9 cellular contexts compared by ENCODE assay signal in the genomic region with DNA sequence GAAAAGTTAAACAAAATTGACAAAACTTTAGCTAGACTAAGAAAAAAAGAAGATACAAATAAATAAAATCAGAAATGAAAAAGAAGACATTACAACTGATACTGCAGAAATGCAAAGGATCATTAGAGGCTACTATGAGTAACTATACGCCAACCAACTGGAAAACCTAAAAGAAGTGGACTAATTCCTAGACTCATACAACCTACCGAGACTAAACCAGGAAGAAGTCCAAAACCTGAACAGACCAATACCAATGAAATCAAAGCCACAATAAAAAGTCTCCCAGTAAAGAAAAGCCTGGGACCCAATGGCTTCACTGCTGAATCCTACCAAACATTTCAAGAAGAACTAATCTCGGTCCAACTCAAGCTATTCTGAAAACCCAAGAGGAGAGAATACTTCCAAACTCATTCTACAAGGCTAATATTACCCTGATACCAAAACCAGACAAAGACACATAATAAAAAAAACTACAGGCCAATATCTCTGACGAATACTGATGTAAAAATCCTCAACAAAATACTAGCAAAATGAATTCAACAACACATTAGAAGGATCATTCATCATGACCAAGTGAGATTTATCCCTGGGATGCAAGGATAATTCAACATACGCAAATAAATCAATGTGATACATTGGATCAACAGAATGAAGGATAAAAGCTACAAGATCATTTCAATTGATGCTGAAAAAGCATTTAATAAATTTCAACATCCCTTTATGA. TPM values are rescaled to one million over a fixed set of nuclear protein-coding genes. Genes with fewer than 3 reads are reported as not detected.
A peak's percentile ranks its signal among the peaks of the same experiment; 100 is the strongest.
DNase-seq lines count a peak whose midpoint lies in the region; ATAC-seq, FAIRE-seq and TF ChIP-seq lines count a peak whose summit lies in the region.
"Had no signal": no experiment of that assay in that cellular context is flagged by ENCODE, and none has a peak within 500 bp of the region (broad histone marks: within the 10 kb centered on the region; RNA-seq: fewer than 3 reads in every experiment).

No MANE protein-coding gene starts in this region.

- POLR2A ChIA-PET in activated CD4-positive, alpha-beta T cell treated with anti-CD3 and anti-CD28 coated beads for 36 hours (lab: Charles Lee) = no interaction called here
- POLR2A ChIA-PET in WTC11 (lab: Charles Lee) = interaction anchor here (1.9 to 2.2 kb wide), 2 partner anchors 20 to 113 kb away, joined by 5 to 9 read pairs; a partner anchor contains a TSS

- no peaks in the 10 kb centered on the region for H3K27me3 ChIP-seq in iPS-18a (ENCODE audit: control insufficient read depth, insufficient read depth, low read length)

- peak overlapping the region; percentile 95 for H3K4me3 ChIP-seq in iPS-18a (ENCODE audit: low read length)

- peaks cover 4% of the 10 kb centered on the region for H3K27me3 Mint-ChIP-seq in activated CD4-positive, alpha-beta T cell treated with anti-CD3 and anti-CD28 coated beads for 36 hours
- no peaks in the 10 kb centered on the region for H3K27me3 Mint-ChIP-seq in WTC11 (ENCODE audit: low read depth)
- peaks cover 0 to 34% of the 10 kb centered on the region in 2 donors for H3K27me3 Mint-ChIP-seq in stimulated activated naive B cell treated with anti-CD40 and anti-IgM and Interleukin-4, amounts not matched to agents 10 μg/mL and 1 μg/mL and 100 μg/mL, for 72 hours

- CTCF ChIA-PET in activated CD4-positive, alpha-beta T cell treated with anti-CD3 and anti-CD28 coated beads for 36 hours (lab: Charles Lee) = no interaction called here
- CTCF ChIA-PET in WTC11 (lab: Charles Lee) = interaction anchor here (2.0 kb wide), 1 partner anchor 20 kb away, joined by 4 read pairs; a partner anchor contains a TSS

- intact Hi-C loops in activated CD4-positive, alpha-beta T cell treated with anti-CD3 and anti-CD28 coated beads for 36 hours (cut with DNase I, micrococcal nuclease) = no loop called here

- H3K9me3 ChIP-seq in iPS-18a (ENCODE audit: control insufficient read depth, low read depth, low read length) = no peaks in the 10 kb centered on the region

- H3K4me1 Mint-ChIP-seq in activated CD4-positive, alpha-beta T cell treated with anti-CD3 and anti-CD28 coated beads for 36 hours = no peaks in the 10 kb centered on the region
- peaks cover 26% of the 10 kb centered on the region for H3K4me1 Mint-ChIP-seq in WTC11
- H3K4me1 Mint-ChIP-seq in stimulated activated naive B cell treated with anti-CD40 and anti-IgM and Interleukin-4, amounts not matched to agents 10 μg/mL and 1 μg/mL and 100 μg/mL, for 72 hours = no peaks in the 10 kb centered on the region

- DNase-seq in activated CD4-positive, alpha-beta T cell treated with anti-CD3 and anti-CD28 coated beads for 36 hours = no peak
- no peak for DNase-seq in activated CD4-positive, alpha-beta T cell treated with anti-CD3 and anti-CD28 coated beads for 1 hour
- DNase-seq in WTC11 (ENCODE audit: low spot score) = no peak
- no peak for DNase-seq in stimulated activated naive B cell treated with anti-CD40 and anti-IgM and Interleukin-4, amounts not matched to agents 10 μg/mL and 1 μg/mL and 100 μg/mL, for 72 hours
- DNase-seq in T1000 (lab: John Stamatoyannopoulos, UW) = no peak
- DNase-seq in D721Med (ENCODE audit: insufficient read length, low spot score) = no peak
- DNase-seq: COR-L47 had no signal

- H3K9ac ChIP-seq in iPS-18a (ENCODE audit: low read length) = peak overlapping the region; percentile 95

- peak overlapping the region; percentile 67 for H3K27ac ChIP-seq in iPS-18a (ENCODE audit: low read length)

- no peaks in the 10 kb centered on the region for H3K36me3 ChIP-seq in iPS-18a (ENCODE audit: control insufficient read depth, low read depth, low read length)

- H3K9me3 Mint-ChIP-seq in activated CD4-positive, alpha-beta T cell treated with anti-CD3 and anti-CD28 coated beads for 36 hours (ENCODE audit: low read depth) = peaks cover 5% of the 10 kb centered on the region
- peaks cover 7% of the 10 kb centered on the region for H3K9me3 Mint-ChIP-seq in WTC11
- H3K9me3 Mint-ChIP-seq in stimulated activated naive B cell treated with anti-CD40 and anti-IgM and Interleukin-4, amounts not matched to agents 10 μg/mL and 1 μg/mL and 100 μg/mL, for 72 hours = peaks cover 0 to 2% of the 10 kb centered on the region in 2 donors

- H3K36me3 Mint-ChIP-seq in activated CD4-positive, alpha-beta T cell treated with anti-CD3 and anti-CD28 coated beads for 36 hours (ENCODE audit: low read depth) = no peaks in the 10 kb centered on the region
- peaks cover 8% of the 10 kb centered on the region for H3K36me3 Mint-ChIP-seq in WTC11
- H3K36me3 Mint-ChIP-seq in stimulated activated naive B cell treated with anti-CD40 and anti-IgM and Interleukin-4, amounts not matched to agents 10 μg/mL and 1 μg/mL and 100 μg/mL, for 72 hours = no peaks in the 10 kb centered on the region

- peak overlapping the region; percentile 63 for H3K4me3 Mint-ChIP-seq in activated CD4-positive, alpha-beta T cell treated with anti-CD3 and anti-CD28 coated beads for 36 hours
- peak overlapping the region; percentile 84 for H3K4me3 Mint-ChIP-seq in WTC11
- H3K4me3 Mint-ChIP-seq in stimulated activated naive B cell treated with anti-CD40 and anti-IgM and Interleukin-4, amounts not matched to agents 10 μg/mL and 1 μg/mL and 100 μg/mL, for 72 hours = peak overlapping the region; percentile 68 to 83

- TF ChIP-seq CTCF in WTC11 (IDR thresholded peaks at IDR 0.05) (no peak), D721Med (IDR thresholded peaks at IDR 0.05; ENCODE audit: insufficient read depth, missing control alignments) (no peak)

- H3K27ac Mint-ChIP-seq in activated CD4-positive, alpha-beta T cell treated with anti-CD3 and anti-CD28 coated beads for 36 hours = peak overlapping the region; percentile 7
- peak overlapping the region; percentile 99 for H3K27ac Mint-ChIP-seq in WTC11
- peak overlapping the region; percentile 52 for H3K27ac Mint-ChIP-seq in stimulated activated naive B cell treated with anti-CD40 and anti-IgM and Interleukin-4, amounts not matched to agents 10 μg/mL and 1 μg/mL and 100 μg/mL, for 72 hours

- no peak for FAIRE-seq in D721Med (lab: Jason Lieb, UNC)

- no peak for ATAC-seq in activated CD4-positive, alpha-beta T cell treated with anti-CD3 and anti-CD28 coated beads for 36 hours
- ATAC-seq in WTC11 = no peak; the same call in 1 of the 2 replicates
- no peak for ATAC-seq in stimulated activated naive B cell treated with anti-CD40 and anti-IgM and Interleukin-4, amounts not matched to agents 10 μg/mL and 1 μg/mL and 100 μg/mL, for 72 hours (replicated peaks)
- no peak for ATAC-seq in GM18861 (IDR thresholded peaks at IDR 0.05; ENCODE audit: unreplicated experiment)

- H3K4me1 ChIP-seq in iPS-18a (ENCODE audit: control insufficient read depth, low read depth, low read length) = peaks cover 9% of the 10 kb centered on the region

TF ChIP-seq in WTC11, 78 proteins besides CTCF, POLR2A, EP300 and RAD21 (continues in another document):
- TF ChIP-seq TCF7 (CRISPR knock-in tag; IDR thresholded peaks at IDR 0.05; ENCODE audit: low read depth) = no peak
- TF ChIP-seq CBFB (CRISPR knock-in tag; IDR thresholded peaks at IDR 0.05; ENCODE audit: low read depth) = no peak
- TF ChIP-seq, protein P1, sequence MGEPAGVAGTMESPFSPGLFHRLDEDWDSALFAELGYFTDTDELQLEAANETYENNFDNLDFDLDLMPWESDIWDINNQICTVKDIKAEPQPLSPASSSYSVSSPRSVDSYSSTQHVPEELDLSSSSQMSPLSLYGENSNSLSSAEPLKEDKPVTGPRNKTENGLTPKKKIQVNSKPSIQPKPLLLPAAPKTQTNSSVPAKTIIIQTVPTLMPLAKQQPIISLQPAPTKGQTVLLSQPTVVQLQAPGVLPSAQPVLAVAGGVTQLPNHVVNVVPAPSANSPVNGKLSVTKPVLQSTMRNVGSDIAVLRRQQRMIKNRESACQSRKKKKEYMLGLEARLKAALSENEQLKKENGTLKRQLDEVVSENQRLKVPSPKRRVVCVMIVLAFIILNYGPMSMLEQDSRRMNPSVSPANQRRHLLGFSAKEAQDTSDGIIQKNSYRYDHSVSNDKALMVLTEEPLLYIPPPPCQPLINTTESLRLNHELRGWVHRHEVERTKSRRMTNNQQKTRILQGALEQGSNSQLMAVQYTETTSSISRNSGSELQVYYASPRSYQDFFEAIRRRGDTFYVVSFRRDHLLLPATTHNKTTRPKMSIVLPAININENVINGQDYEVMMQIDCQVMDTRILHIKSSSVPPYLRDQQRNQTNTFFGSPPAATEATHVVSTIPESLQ (CRISPR knock-in tag; IDR thresholded peaks at IDR 0.05) = no peak
- TF ChIP-seq, protein P2, sequence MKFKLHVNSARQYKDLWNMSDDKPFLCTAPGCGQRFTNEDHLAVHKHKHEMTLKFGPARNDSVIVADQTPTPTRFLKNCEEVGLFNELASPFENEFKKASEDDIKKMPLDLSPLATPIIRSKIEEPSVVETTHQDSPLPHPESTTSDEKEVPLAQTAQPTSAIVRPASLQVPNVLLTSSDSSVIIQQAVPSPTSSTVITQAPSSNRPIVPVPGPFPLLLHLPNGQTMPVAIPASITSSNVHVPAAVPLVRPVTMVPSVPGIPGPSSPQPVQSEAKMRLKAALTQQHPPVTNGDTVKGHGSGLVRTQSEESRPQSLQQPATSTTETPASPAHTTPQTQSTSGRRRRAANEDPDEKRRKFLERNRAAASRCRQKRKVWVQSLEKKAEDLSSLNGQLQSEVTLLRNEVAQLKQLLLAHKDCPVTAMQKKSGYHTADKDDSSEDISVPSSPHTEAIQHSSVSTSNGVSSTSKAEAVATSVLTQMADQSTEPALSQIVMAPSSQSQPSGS (CRISPR knock-in tag; IDR thresholded peaks at IDR 0.05; ENCODE audit: borderline replicate concordance, low read depth) = no peak

RNA-seq across cellular contexts. Expression of a gene that starts 20.3 kb away (rescaled TPM):
- 1 to 10 TPM; 3.9 to 4.4 TPM for total RNA-seq in activated CD4-positive, alpha-beta T cell treated with anti-CD3 and anti-CD28 coated beads for 36 hours
- total RNA-seq in WTC11 (2021) = 38.7 to 42.7 TPM (median 41.6 TPM) in 3 replicates

Comparison
In these comparisons a context has a peak if more than half of its experiments do, and no peak if none do; other contexts are left out.
1. H3K27ac Mint-ChIP-seq: peak in every context shown above with its lines; median percentile 99 in WTC11; 52 in stimulated activated naive B cell treated with anti-CD40 and anti-IgM and Interleukin-4, amounts not matched to agents 10 μg/mL and 1 μg/mL and 100 μg/mL, for 72 hours; 7 in activated CD4-positive, alpha-beta T cell treated with anti-CD3 and anti-CD28 coated beads for 36 hours.